Comparison of ENCODE assay signal across 1 cellular context in genomic region chr11:66570117-66570825, GRCh38.
TF ChIP-seq lines count a peak whose summit lies in the region.

No MANE protein-coding gene starts in this region.

TF ChIP-seq in GM23338, 12 proteins besides CTCF, POLR2A, EP300 and RAD21 (continued from another document):
- TF ChIP-seq ZNF462 (CRISPR knock-in tag; IDR thresholded peaks at IDR 0.05) (0 out of 2 replicates have a peak, but pooled peaks have one; percentile 34), ZNF331 (CRISPR knock-in tag; IDR thresholded peaks at IDR 0.05; ENCODE audit: low read depth) (no peak), ETS1 (IDR thresholded peaks at IDR 0.05) (no peak), NANOG (IDR thresholded peaks at IDR 0.05; ENCODE audit: borderline replicate concordance) (no peak), JUNB (IDR thresholded peaks at IDR 0.05; ENCODE audit: unreplicated experiment) (no peak), CREB1 (CRISPR knock-in tag; IDR thresholded peaks at IDR 0.05; ENCODE audit: low read depth) (peak; percentile 32; the same call in 1 of the 2 replicates), REST (IDR thresholded peaks at IDR 0.05; ENCODE audit: unreplicated experiment) (no peak), POLR2AphosphoS5 (IDR thresholded peaks at IDR 0.05; ENCODE audit: low read depth) (no peak)
